Comparison of ENCODE assay signal across 8 cellular contexts in genomic region chr20:31603822-31604566, GRCh38. TPM values are rescaled to one million over a fixed set of nuclear protein-coding genes. Genes with fewer than 3 reads are reported as not detected.
A peak's percentile ranks its signal among the peaks of the same experiment; 100 is the strongest.
DNase-seq lines count a peak whose midpoint lies in the region; ATAC-seq, FAIRE-seq and TF ChIP-seq lines count a peak whose summit lies in the region.

No MANE protein-coding gene starts in this region.

- H3K9me3 ChIP-seq in keratinocyte (ENCODE audit: control insufficient read depth, low read depth, low read length) = no peaks in the 10 kb centered on the region
- no peaks in the 10 kb centered on the region for H3K9me3 ChIP-seq in spleen

- H3K4me1 ChIP-seq in keratinocyte (ENCODE audit: control insufficient read depth, extremely low read depth, insufficient read depth, low read length) (peaks cover 41% of the 10 kb centered on the region), spleen (peaks cover 14 to 66% (median 54%) of the 10 kb centered on the region in 6 donors)

- H2AFZ ChIP-seq in keratinocyte (ENCODE audit: control insufficient read depth, low read length) = no peak overlapping the region

- H3K36me3 ChIP-seq in keratinocyte (ENCODE audit: control insufficient read depth in 2 of 2, extremely low read depth in 1 of 2, insufficient read depth in 2 of 2, low read length in 2 of 2) (no peaks in the 10 kb centered on the region), spleen (no peaks in the 10 kb centered on the region)

- intact Hi-C loops in spleen (cut with DNase I; ENCODE audit: low total_unique reads) = no loop called here

- no peaks in the 10 kb centered on the region for H3K9me1 ChIP-seq in keratinocyte (ENCODE audit: control insufficient read depth, extremely low read depth, insufficient read depth, low read length)

- H3K4me3 ChIP-seq in keratinocyte (ENCODE audit: control insufficient read depth in 2 of 3, extremely low read depth in 1 of 3, insufficient read depth in 2 of 3, low read depth in 1 of 3, low read length in 3 of 3) (peak overlapping the region; percentile 83 to 97 (median 96)), spleen (peak overlapping the region; percentile 65 to 94 (median 87))

- peak; percentile 46 for ATAC-seq in HG03280 (IDR thresholded peaks at IDR 0.05; ENCODE audit: unreplicated experiment)
- ATAC-seq in HG02973 (IDR thresholded peaks at IDR 0.05; ENCODE audit: unreplicated experiment) = no peak

- no peaks in the 10 kb centered on the region for H4K20me1 ChIP-seq in keratinocyte (ENCODE audit: control insufficient read depth, extremely low read depth, insufficient read depth, low read length)

- TF ChIP-seq CTCF in keratinocyte (optimal IDR thresholded peaks at IDR 0.05 in 1 of 3, IDR thresholded peaks at IDR 0.05 in 1 of 3, conservative IDR thresholded peaks at IDR 0.05 in 1 of 3; ENCODE audit: extremely low read depth in 1 of 3, insufficient read depth in 2 of 3, low read length in 3 of 3) (no peak), spleen (IDR thresholded peaks at IDR 0.05 in 8 of 11, conservative IDR thresholded peaks at IDR 0.05 in 3 of 11) (peak in 1 of 11 experiments; percentile 13)

- FAIRE-seq in GM12891 (lab: Jason Lieb, UNC) (peak; percentile 74), keratinocyte (lab: Jason Lieb, UNC) (no peak)

- TF ChIP-seq POLR2A in GM12891 (IDR thresholded peaks at IDR 0.05; ENCODE audit: low read depth, low read length) (no peak), spleen (IDR thresholded peaks at IDR 0.05) (peak in 1 of 3 donors; percentile 69)

- DNase-seq in GM12891 (ENCODE audit: insufficient read length, low spot score) (peak; percentile 82), NCI-H510A (lab: John Stamatoyannopoulos, UW) (peak; percentile 95), cerebellar cortex (ENCODE audit: low spot score) (peak; percentile 95), keratinocyte (ENCODE audit: low read depth, low spot score) (no peak), spleen (peak; percentile 95)
- peak; percentile 71 for DNase-seq in activated CD4-positive, CD25-positive, alpha-beta regulatory T cell treated with anti-CD3 and anti-CD28 coated beads, Interleukin-2, amount 50 U/mL, for 72 hours

- dilution Hi-C loops in keratinocyte (cut with MboI; ENCODE audit: extremely low pct_ligation_motif_present, low sequenced_read_pairs) = no loop called here

- H3K27me3 ChIP-seq in keratinocyte (ENCODE audit: control insufficient read depth, extremely low read depth, insufficient read depth, low read length) = no peaks in the 10 kb centered on the region
- H3K27me3 ChIP-seq in spleen (replicated peaks in 1 of 7) = peaks cover 0 to 76% (median 18%) of the 10 kb centered on the region in 7 donors

- peak overlapping the region; percentile 91 for H3K4me2 ChIP-seq in keratinocyte (ENCODE audit: control insufficient read depth, extremely low read depth, insufficient read depth, low read depth, low read length)

- peaks cover 15% of the 10 kb centered on the region for H3K79me2 ChIP-seq in keratinocyte (ENCODE audit: control insufficient read depth, insufficient read depth, low read length)

- 13 to 15% (median 14%) methylated on average over 38 to 43 of the region's 43 CpGs for WGBS in spleen, 5 donors

- peak overlapping the region; percentile 77 for H3K27ac ChIP-seq in keratinocyte (ENCODE audit: control insufficient read depth, insufficient read depth, low read length)
- H3K27ac ChIP-seq in spleen = peak overlapping the region; percentile 11 to 91 (median 86)

- peak overlapping the region; percentile 94 for H3K9ac ChIP-seq in keratinocyte (ENCODE audit: control insufficient read depth, extremely low read depth, insufficient read depth, low read length)

TF ChIP-seq in GM12891, 5 proteins besides CTCF, POLR2A, EP300 and RAD21:
- TF ChIP-seq PAX5 (IDR thresholded peaks at IDR 0.05; ENCODE audit: insufficient read depth, low read length, severe bottlenecking) (no peak), POLR2AphosphoS5 (IDR thresholded peaks at IDR 0.05; ENCODE audit: low read depth, low read length) (no peak), TAF1 (IDR thresholded peaks at IDR 0.05; ENCODE audit: low read depth, low read length) (no peak), SPI1 (IDR thresholded peaks at IDR 0.05; ENCODE audit: low read depth, low read length) (no peak), POU2F2 (IDR thresholded peaks at IDR 0.05; ENCODE audit: low read depth, low read length) (no peak)
TF ChIP-seq in GM12891: peak in this region for 0.

RNA-seq across cellular contexts. Expression of gene ID1, which starts 1.1 kb away (rescaled TPM):
- 0.53 TPM for polyA plus RNA-seq in GM12891 (2012; ENCODE audit: low read depth, missing spikeins)
- 24.4 to 40.8 TPM (median 33.0 TPM) in 3 replicates for polyA plus RNA-seq in keratinocyte
- polyA plus RNA-seq in keratinocyte (2011; ENCODE audit: low read depth) = 34.7 TPM
- 10.6 and 31.2 TPM in 2 replicates for polyA plus RNA-seq in keratinocyte (2011; cell fraction: cytosol; rRNA removed)
- 42.7 and 42.9 TPM in 2 replicates for polyA plus RNA-seq in keratinocyte (2011; cell fraction: nucleus; rRNA removed)
- polyA plus RNA-seq in keratinocyte (2012; ENCODE audit: low replicate concordance) = 28.1 and 65.4 TPM in 2 replicates
- 8.9 to 12.6 TPM (median 9.4 TPM) in 3 replicates for polyA minus RNA-seq in keratinocyte
- 68.7 TPM for polyA minus RNA-seq in keratinocyte (2011; cell fraction: cytosol; rRNA and poly(A)+ RNA removed)
- 23.6 and 35.0 TPM in 2 replicates for polyA minus RNA-seq in keratinocyte (2011; cell fraction: nucleus; rRNA and poly(A)+ RNA removed)
- total RNA-seq in spleen = 100 to 1,000 TPM in 5 of 7 donors, 10 to 100 TPM in 2; 77.1 to 222 (median 124) TPM
- polyA plus RNA-seq in spleen = 100 to 1,000 TPM in 2 of 3 donors, 10 to 100 TPM in 1; 47.6 to 131 (median 122) TPM

RNA-seq across cellular contexts. Expression of gene COX4I2, which starts 33.7 kb away (rescaled TPM):
- polyA plus RNA-seq in GM12891 (2012; ENCODE audit: low read depth, missing spikeins) = not detected
- polyA plus RNA-seq in keratinocyte = not detected in 3 replicates
- polyA plus RNA-seq in keratinocyte (2011; ENCODE audit: low read depth) = not detected
- polyA plus RNA-seq in keratinocyte (2011; cell fraction: cytosol; rRNA removed) = not detected in 2 replicates
- polyA plus RNA-seq in keratinocyte (2011; cell fraction: nucleus; rRNA removed) = not detected in 2 replicates
- polyA plus RNA-seq in keratinocyte (2012; ENCODE audit: low replicate concordance) = not detected in 2 replicates
- not detected in 3 replicates for polyA minus RNA-seq in keratinocyte
- polyA minus RNA-seq in keratinocyte (2011; cell fraction: cytosol; rRNA and poly(A)+ RNA removed) = not detected
- polyA minus RNA-seq in keratinocyte (2011; cell fraction: nucleus; rRNA and poly(A)+ RNA removed) = not detected in 2 replicates
- total RNA-seq in spleen = 1 to 10 TPM in 3 of 7 donors, not detected in 4; 1.1 to 1.5 (median 1.5) TPM
- polyA plus RNA-seq in spleen = 1 to 10 TPM; 1.9 to 4.6 (median 2.0) TPM
